In the genomic region with DNA sequence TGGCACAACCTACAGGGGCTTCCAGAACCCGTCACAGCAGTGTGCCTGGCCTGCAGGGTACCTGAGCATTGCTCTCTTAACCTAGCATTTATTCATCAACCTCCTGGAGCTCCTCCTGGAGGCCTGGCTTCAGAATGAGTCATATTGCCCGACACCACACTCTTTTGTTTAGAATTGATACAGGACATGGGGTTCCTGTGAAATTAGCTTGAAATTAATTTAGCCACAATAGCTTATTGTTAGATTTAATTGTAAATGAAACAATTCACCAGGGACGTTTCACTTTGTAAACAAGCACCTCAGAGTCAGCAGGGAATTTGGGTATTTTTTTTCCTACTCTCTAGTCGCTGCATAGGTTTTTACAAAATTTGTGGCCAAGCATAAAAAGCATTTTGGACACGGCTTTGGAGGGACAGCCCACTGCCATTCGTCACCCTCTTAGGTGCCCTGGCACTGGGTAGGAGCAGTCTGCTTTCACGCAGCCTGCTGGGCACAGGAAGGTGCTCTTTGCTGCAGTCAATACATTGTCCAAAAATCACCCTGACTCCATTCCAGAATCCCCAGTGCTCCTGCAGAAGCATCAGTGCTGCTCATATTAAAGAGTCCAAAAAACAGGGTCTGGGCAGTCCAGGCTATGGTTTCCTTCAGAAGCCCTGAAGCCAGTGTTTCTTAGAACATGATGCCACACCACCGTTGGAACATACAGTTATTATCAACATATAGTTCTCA, we compare ENCODE assay signal across 8 cellular contexts.
DNase-seq lines count a peak whose midpoint lies in the region; ATAC-seq and TF ChIP-seq lines count a peak whose summit lies in the region.

No MANE protein-coding gene starts in this region.

- H3K9ac ChIP-seq in mesenchymal stem cell (ENCODE audit: low read length) (no peak overlapping the region), trophoblast cell (ENCODE audit: low read length) (no peak overlapping the region)

- peak overlapping the region in 1 of 2 experiments; percentile 94 for H3K18ac ChIP-seq in mesenchymal stem cell (ENCODE audit: low read depth in 1 of 2, low read length in 2 of 2)
- H3K18ac ChIP-seq in trophoblast cell (ENCODE audit: low read length) = no peak overlapping the region

- no peak overlapping the region for H2AFZ ChIP-seq in mesenchymal stem cell (ENCODE audit: low read depth, low read length)
- H2AFZ ChIP-seq in trophoblast cell (ENCODE audit: insufficient read depth, low read length, poor library complexity) = no peak overlapping the region

- H3K9me3 Mint-ChIP-seq in MCF 10A (ENCODE audit: unreplicated experiment) = no peaks in the 10 kb centered on the region

- H3K4me2 ChIP-seq in mesenchymal stem cell (ENCODE audit: low read length, poor library complexity, severe bottlenecking) (no peak overlapping the region), trophoblast cell (ENCODE audit: low read length) (no peak overlapping the region)

- BruUV-seq in MCF 10A (replicated peaks; lab: Mats Ljungman, UMichigan) = no TSS peak

- H2BK15ac ChIP-seq in mesenchymal stem cell (ENCODE audit: low read depth, poor library complexity, severe bottlenecking) = no peak overlapping the region

- POLR2A ChIA-PET in MCF 10A (lab: Yijun Ruan, JAX) = interaction anchor here (0.6 to 2.0 kb wide), 5 partner anchors 19 to 340 kb away, joined by 3 to 9 read pairs (median 5); no protein-coding TSS in a partner anchor

- H3K9me3 ChIP-seq in breast epithelium = no peaks in the 10 kb centered on the region
- no peaks in the 10 kb centered on the region for H3K9me3 ChIP-seq in mesenchymal stem cell (ENCODE audit: control insufficient read depth, low read length)
- H3K9me3 ChIP-seq in trophoblast cell (ENCODE audit: insufficient read depth, low read depth, low read length) = no peaks in the 10 kb centered on the region

- H3K27me3 Mint-ChIP-seq in MCF 10A (ENCODE audit: insufficient read depth, unreplicated experiment) = no peaks in the 10 kb centered on the region

- H3K79me1 ChIP-seq in mesenchymal stem cell (replicated peaks; ENCODE audit: low read length, poor library complexity, severe bottlenecking) (no peaks in the 10 kb centered on the region), trophoblast cell (ENCODE audit: low read length) (no peaks in the 10 kb centered on the region)

- H2BK5ac ChIP-seq in mesenchymal stem cell (ENCODE audit: low read depth, low read length, poor library complexity, severe bottlenecking) = no peak overlapping the region
- no peak overlapping the region for H2BK5ac ChIP-seq in trophoblast cell (ENCODE audit: low read depth, low read length, poor library complexity)

- H4K91ac ChIP-seq in mesenchymal stem cell (ENCODE audit: low read length) = peak overlapping the region; percentile 20
- H4K91ac ChIP-seq in trophoblast cell (ENCODE audit: low read depth, low read length) = no peak overlapping the region

- H4K8ac ChIP-seq in mesenchymal stem cell (ENCODE audit: low read length) = no peak overlapping the region
- no peak overlapping the region for H4K8ac ChIP-seq in trophoblast cell (ENCODE audit: low read depth, low read length)

- TF ChIP-seq POLR2A in breast epithelium (IDR thresholded peaks at IDR 0.05) (no peak), Raji (IDR thresholded peaks at IDR 0.05; ENCODE audit: insufficient read depth, low read depth, low read length) (peak; percentile 35; the same call in 1 of the 2 replicates)

- peak overlapping the region in 1 of 2 experiments; percentile 89 for H2BK12ac ChIP-seq in mesenchymal stem cell (ENCODE audit: low read length in 2 of 2)
- no peak overlapping the region for H2BK12ac ChIP-seq in trophoblast cell (ENCODE audit: low read length)

- H3K4me1 ChIP-seq in breast epithelium (no peaks in the 10 kb centered on the region), mesenchymal stem cell (ENCODE audit: control insufficient read depth, insufficient read depth, low read depth, low read length) (peaks cover 5% of the 10 kb centered on the region), trophoblast cell (ENCODE audit: control insufficient read depth in 1 of 2, insufficient read depth in 2 of 2, low read length in 2 of 2) (no peaks in the 10 kb centered on the region)

- WGBS in mesenchymal stem cell = 71% methylated on average over 6 of the region's 8 CpGs
- WGBS in trophoblast cell (ENCODE audit: extremely low coverage, insufficient coverage, insufficient read length) = no CpG with 5 or more reads among the region's 8 CpGs

- H3K14ac ChIP-seq in mesenchymal stem cell (ENCODE audit: low read length in 2 of 2) (peak overlapping the region in 1 of 2 experiments; percentile 63), trophoblast cell (ENCODE audit: low read length) (no peak overlapping the region)

- peak overlapping the region in 1 of 2 experiments; percentile 71 for H3K4ac ChIP-seq in mesenchymal stem cell (ENCODE audit: low read depth in 1 of 2, low read length in 2 of 2)
- no peak overlapping the region for H3K4ac ChIP-seq in trophoblast cell (ENCODE audit: low read depth, low read length)

- H2AK5ac ChIP-seq in mesenchymal stem cell (ENCODE audit: low read length, severe bottlenecking) (no peak overlapping the region), trophoblast cell (ENCODE audit: low read length) (no peak overlapping the region)

- no peak overlapping the region for H4K12ac ChIP-seq in trophoblast cell (ENCODE audit: low read depth, low read length)

- H3K4me3 ChIP-seq in breast epithelium (no peak overlapping the region), mesenchymal stem cell (ENCODE audit: insufficient read depth in 1 of 2, low read depth in 1 of 2, low read length in 2 of 2) (no peak overlapping the region), trophoblast cell (ENCODE audit: low read depth, low read length) (no peak overlapping the region)

- H3K36me3 Mint-ChIP-seq in MCF 10A (ENCODE audit: insufficient read depth, unreplicated experiment) = no peaks in the 10 kb centered on the region

- H3K4me3 Mint-ChIP-seq in MCF 10A (ENCODE audit: unreplicated experiment) = no peak overlapping the region

- H3K27ac Mint-ChIP-seq in MCF 10A (ENCODE audit: low read depth, unreplicated experiment) = no peak overlapping the region

- TF ChIP-seq CTCF in MCF 10A (IDR thresholded peaks at IDR 0.05; ENCODE audit: unreplicated experiment) = no peak
- no peak for TF ChIP-seq CTCF in breast epithelium (IDR thresholded peaks at IDR 0.05)

- H2BK120ac ChIP-seq in mesenchymal stem cell (ENCODE audit: low read depth, low read length) = no peak overlapping the region
- H2BK120ac ChIP-seq in trophoblast cell (ENCODE audit: insufficient read depth, low read length, poor library complexity) = no peak overlapping the region

- intact Hi-C loops in MCF 10A (cut with micrococcal nuclease) (no loop called here), breast epithelium (cut with DNase I; ENCODE audit: low total_unique reads) (loop anchor here (5.0 kb wide), 1 partner anchor 392 kb away; no protein-coding TSS in a partner anchor)

- no peak overlapping the region for H3K27ac ChIP-seq in breast epithelium
- no peak overlapping the region for H3K27ac ChIP-seq in mesenchymal stem cell (ENCODE audit: low read length, poor library complexity, severe bottlenecking)
- H3K27ac ChIP-seq in trophoblast cell (ENCODE audit: low read depth, low read length) = no peak overlapping the region

- no peaks in the 10 kb centered on the region for H3K79me2 ChIP-seq in trophoblast cell (ENCODE audit: control insufficient read depth, insufficient read depth, low read length, poor library complexity)

- CTCF ChIA-PET in MCF 10A (lab: Yijun Ruan, JAX) = interaction anchor here (0.6 to 1.6 kb wide), 6 partner anchors 11 to 100 kb away, joined by 3 to 6 read pairs (median 3); no protein-coding TSS in a partner anchor

- ATAC-seq in HG02623 (IDR thresholded peaks at IDR 0.05; ENCODE audit: unreplicated experiment) = peak; percentile 29

- H3K23ac ChIP-seq in mesenchymal stem cell (ENCODE audit: low read length in 2 of 2) (no peak overlapping the region), trophoblast cell (ENCODE audit: low read length) (no peak overlapping the region)

- DNase-seq in MCF 10A (ENCODE audit: unreplicated experiment) (peak; percentile 59), breast epithelium (ENCODE audit: low spot score in 2 of 2) (no peak), mesenchymal stem cell (peak; percentile 38), trophoblast cell (no peak), retina (no peak), NCI-H748 (lab: John Stamatoyannopoulos, UW; ENCODE audit: unreplicated experiment) (no peak)

- H3K36me3 ChIP-seq in breast epithelium = no peaks in the 10 kb centered on the region
- H3K36me3 ChIP-seq in mesenchymal stem cell (ENCODE audit: control insufficient read depth in 1 of 2, insufficient read depth in 2 of 2, low read depth in 1 of 2, low read length in 2 of 2) = no peaks in the 10 kb centered on the region
- no peaks in the 10 kb centered on the region for H3K36me3 ChIP-seq in trophoblast cell (ENCODE audit: control insufficient read depth in 1 of 2, insufficient read depth in 2 of 2, low read length in 2 of 2)

- peaks cover 16% of the 10 kb centered on the region for H3K4me1 Mint-ChIP-seq in MCF 10A (ENCODE audit: insufficient read depth, unreplicated experiment)

- H3K27me3 ChIP-seq in breast epithelium (no peaks in the 10 kb centered on the region), mesenchymal stem cell (ENCODE audit: control insufficient read depth in 1 of 2, insufficient read depth in 1 of 2, low read length in 2 of 2) (peaks cover 0 to 3% of the 10 kb centered on the region in 2 experiments), trophoblast cell (ENCODE audit: insufficient read depth, low read length) (no peaks in the 10 kb centered on the region)

Comparison
In these comparisons a context has a peak if more than half of its experiments do, and no peak if none do; other contexts are left out.
1. DNase-seq: peak in MCF 10A (single experiment) and mesenchymal stem cell (single experiment); none in breast epithelium (0 of 2), trophoblast cell (0 of 2), retina (single experiment) and NCI-H748 (single experiment).